10 cellular contexts compared by ENCODE assay signal in genomic region chr17:3804503-3804931, GRCh38. TPM values are rescaled to one million over a fixed set of nuclear protein-coding genes. Genes with fewer than 3 reads are reported as not detected.
DNase-seq lines count a peak whose midpoint lies in the region; ATAC-seq lines count a peak whose summit lies in the region.
"Had no signal": no experiment of that assay in that cellular context is flagged by ENCODE, and none has a peak within 500 bp of the region (broad histone marks: within the 10 kb centered on the region; RNA-seq: fewer than 3 reads in every experiment).

No MANE protein-coding gene starts in this region.

- H3K9me3 Mint-ChIP-seq in activated naive CD4-positive, alpha-beta T cell treated with anti-CD3 and anti-CD28 coated beads, Interleukin-2, amount 50 U/mL, for 72 hours, result no peaks in the 10 kb centered on the region
- no peaks in the 10 kb centered on the region for H3K9me3 Mint-ChIP-seq in activated naive CD8-positive, alpha-beta T cell treated with anti-CD3 and anti-CD28 coated beads, Interleukin-2, amount 50 U/mL, for 24 hours
- H3K9me3 Mint-ChIP-seq in stimulated activated memory B cell treated with anti-CD40 and anti-IgM and Interleukin-4, amounts not matched to agents 10 μg/mL and 1 μg/mL and 100 μg/mL, for 72 hours, result no peaks in the 10 kb centered on the region

- peak overlapping the region; percentile 64 to 93 for H3K27ac Mint-ChIP-seq in activated naive CD4-positive, alpha-beta T cell treated with anti-CD3 and anti-CD28 coated beads, Interleukin-2, amount 50 U/mL, for 72 hours
- no peak overlapping the region for H3K27ac Mint-ChIP-seq in activated naive CD8-positive, alpha-beta T cell treated with anti-CD3 and anti-CD28 coated beads, Interleukin-2, amount 50 U/mL, for 24 hours
- H3K27ac Mint-ChIP-seq in stimulated activated memory B cell treated with anti-CD40 and anti-IgM and Interleukin-4, amounts not matched to agents 10 μg/mL and 1 μg/mL and 100 μg/mL, for 72 hours, result peak overlapping the region; percentile 100

- peaks cover 43% of the 10 kb centered on the region for H3K4me1 Mint-ChIP-seq in activated naive CD8-positive, alpha-beta T cell treated with anti-CD3 and anti-CD28 coated beads, Interleukin-2, amount 50 U/mL, for 24 hours
- H3K4me1 Mint-ChIP-seq in stimulated activated memory B cell treated with anti-CD40 and anti-IgM and Interleukin-4, amounts not matched to agents 10 μg/mL and 1 μg/mL and 100 μg/mL, for 72 hours, result peaks cover 61% of the 10 kb centered on the region

- peak; percentile 95 to 96 for ATAC-seq in activated naive CD4-positive, alpha-beta T cell treated with anti-CD3 and anti-CD28 coated beads, Interleukin-2, amount 50 U/mL, for 72 hours
- peak; percentile 45 for ATAC-seq in HG03103 (IDR thresholded peaks at IDR 0.05; ENCODE audit: low read depth, unreplicated experiment)
- ATAC-seq in activated naive CD8-positive, alpha-beta T cell treated with anti-CD3 and anti-CD28 coated beads, Interleukin-2, amount 50 U/mL, for 24 hours, result peak; percentile 95
- peak; percentile 94 for ATAC-seq in stimulated activated memory B cell treated with anti-CD40 and anti-IgM and Interleukin-4, amounts not matched to agents 10 μg/mL and 1 μg/mL and 100 μg/mL, for 72 hours
- no peak for ATAC-seq in HG02970 (IDR thresholded peaks at IDR 0.05; ENCODE audit: low FRiP score, unreplicated experiment)
- ATAC-seq: right cardiac atrium had no signal

- H3K4me3 Mint-ChIP-seq in activated naive CD8-positive, alpha-beta T cell treated with anti-CD3 and anti-CD28 coated beads, Interleukin-2, amount 50 U/mL, for 24 hours, result no peak overlapping the region
- H3K4me3 Mint-ChIP-seq in stimulated activated memory B cell treated with anti-CD40 and anti-IgM and Interleukin-4, amounts not matched to agents 10 μg/mL and 1 μg/mL and 100 μg/mL, for 72 hours, result peak overlapping the region; percentile 69

- DNase-seq in activated naive CD4-positive, alpha-beta T cell treated with anti-CD3 and anti-CD28 coated beads, Interleukin-2, amount 50 U/mL, for 72 hours (ENCODE audit: low spot score in 2 of 2), result peak in 1 of 2 donors; percentile 26
- DNase-seq in activated naive CD4-positive, alpha-beta T cell treated with anti-CD3 and anti-CD28 coated beads, Interleukin-2, amount 50 U/mL, for 16 hours, result no peak
- DNase-seq in activated naive CD8-positive, alpha-beta T cell treated with anti-CD3 and anti-CD28 coated beads, Interleukin-2, amount 50 U/mL, for 24 hours, result peak; percentile 42
- no peak for DNase-seq in hepatic stellate cell (ENCODE audit: low spot score)
- no peak for DNase-seq in NCI-H2196 treated with DMSO at 0.1 percent for 48 hours (lab: John Stamatoyannopoulos, UW; ENCODE audit: unreplicated experiment)
- DNase-seq: MG63 had no signal

- peaks cover 2% of the 10 kb centered on the region for H3K27me3 Mint-ChIP-seq in activated naive CD8-positive, alpha-beta T cell treated with anti-CD3 and anti-CD28 coated beads, Interleukin-2, amount 50 U/mL, for 24 hours
- H3K27me3 Mint-ChIP-seq in stimulated activated memory B cell treated with anti-CD40 and anti-IgM and Interleukin-4, amounts not matched to agents 10 μg/mL and 1 μg/mL and 100 μg/mL, for 72 hours, result no peaks in the 10 kb centered on the region

- peaks cover 7 to 8% of the 10 kb centered on the region in 2 donors for H3K36me3 Mint-ChIP-seq in activated naive CD4-positive, alpha-beta T cell treated with anti-CD3 and anti-CD28 coated beads, Interleukin-2, amount 50 U/mL, for 72 hours
- peaks cover 21% of the 10 kb centered on the region for H3K36me3 Mint-ChIP-seq in activated naive CD8-positive, alpha-beta T cell treated with anti-CD3 and anti-CD28 coated beads, Interleukin-2, amount 50 U/mL, for 24 hours (ENCODE audit: low read depth)
- peaks cover 28% of the 10 kb centered on the region for H3K36me3 Mint-ChIP-seq in stimulated activated memory B cell treated with anti-CD40 and anti-IgM and Interleukin-4, amounts not matched to agents 10 μg/mL and 1 μg/mL and 100 μg/mL, for 72 hours

RNA-seq across cellular contexts. Expression of gene ITGAE, which starts 3.5 kb away (rescaled TPM):
- total RNA-seq in activated naive CD4-positive, alpha-beta T cell treated with anti-CD3 and anti-CD28 coated beads, Interleukin-2, amount 50 U/mL, for 72 hours, result 10 to 100 TPM; 36.7 to 48.0 TPM

RNA-seq across cellular contexts. Expression of gene NCBP3, which starts 41.5 kb away (rescaled TPM):
- 10 to 100 TPM; 35.4 to 44.4 TPM for total RNA-seq in activated naive CD4-positive, alpha-beta T cell treated with anti-CD3 and anti-CD28 coated beads, Interleukin-2, amount 50 U/mL, for 72 hours
